9 cellular contexts compared by ENCODE assay signal in genomic region chr7:114931656-114932011, GRCh38. TPM values are rescaled to one million over a fixed set of nuclear protein-coding genes. Genes with fewer than 3 reads are reported as not detected.
A peak's percentile ranks its signal among the peaks of the same experiment; 100 is the strongest.
DNase-seq lines count a peak whose midpoint lies in the region; ATAC-seq and TF ChIP-seq lines count a peak whose summit lies in the region.
"Had no signal": no experiment of that assay in that cellular context is flagged by ENCODE, and none has a peak within 500 bp of the region (broad histone marks: within the 10 kb centered on the region; RNA-seq: fewer than 3 reads in every experiment).

No MANE protein-coding gene starts in this region.

- H4K20me1 ChIP-seq in GM23338 (replicated peaks; ENCODE audit: insufficient read depth), result no peaks in the 10 kb centered on the region

- H3K27ac ChIP-seq in GM23338 (ENCODE audit: low read depth), result no peak overlapping the region
- no peak overlapping the region for H3K27ac ChIP-seq in mesendoderm (ENCODE audit: low read depth, low read length)
- no peak overlapping the region for H3K27ac ChIP-seq in endodermal cell (ENCODE audit: low read depth, low read length)

- peaks cover 12% of the 10 kb centered on the region for H3K4me1 Mint-ChIP-seq in GM23338
- peaks cover 17% of the 10 kb centered on the region for H3K4me1 Mint-ChIP-seq in endothelial cell (ENCODE audit: unreplicated experiment)
- no peaks in the 10 kb centered on the region for H3K4me1 Mint-ChIP-seq in endodermal cell

- no peak overlapping the region for H3K4me2 ChIP-seq in GM23338
- no peak overlapping the region for H3K4me2 ChIP-seq in mesendoderm (ENCODE audit: low read length)

- ATAC-seq in GM18517 (IDR thresholded peaks at IDR 0.05; ENCODE audit: unreplicated experiment) (peak; percentile 74), GM23338 (no peak)

- H3K79me2 ChIP-seq in GM23338 (replicated peaks; ENCODE audit: insufficient read depth) (no peaks in the 10 kb centered on the region), mesendoderm (ENCODE audit: control insufficient read depth, insufficient read depth, low read length) (peaks cover 12% of the 10 kb centered on the region)

- DNase-seq in GM23338 (ENCODE audit: low spot score) (no peak), RPMI8226 (peak; percentile 89), mesendoderm (no peak), endothelial cell (ENCODE audit: low spot score) (no peak), NAMALWA (ENCODE audit: low spot score) (no peak), endodermal cell (no peak), mesenteric fat pad (ENCODE audit: low spot score) (no peak)

- H3K27ac Mint-ChIP-seq in GM23338 (peak overlapping the region; percentile 26), endothelial cell (ENCODE audit: unreplicated experiment) (no peak overlapping the region), endodermal cell (no peak overlapping the region)

- no peak overlapping the region for H3K4me3 ChIP-seq in GM23338
- H3K4me3 ChIP-seq in mesendoderm (ENCODE audit: low read length), result no peak overlapping the region
- H3K4me3 ChIP-seq in endodermal cell (ENCODE audit: low read length), result no peak overlapping the region

- no peak overlapping the region for H4K8ac ChIP-seq in mesendoderm (ENCODE audit: low read depth, low read length)

- H2BK15ac ChIP-seq in mesendoderm (replicated peaks; ENCODE audit: low read depth), result no peak overlapping the region

- H3K18ac ChIP-seq in mesendoderm (ENCODE audit: low read length), result peak overlapping the region; percentile 68

- peaks cover 5% of the 10 kb centered on the region; the same call in 1 of the 2 replicates for H3K9me2 ChIP-seq in GM23338 (ENCODE audit: insufficient read depth)

- H3F3A ChIP-seq in GM23338 (replicated peaks; ENCODE audit: low read depth), result no peaks in the 10 kb centered on the region

- no peaks in the 10 kb centered on the region for H3K9me3 Mint-ChIP-seq in GM23338
- H3K9me3 Mint-ChIP-seq in endothelial cell (ENCODE audit: unreplicated experiment), result no peaks in the 10 kb centered on the region
- no peaks in the 10 kb centered on the region for H3K9me3 Mint-ChIP-seq in endodermal cell
- H3K9me3 Mint-ChIP-seq: nephron had no signal

- H3K4me1 ChIP-seq in GM23338 (ENCODE audit: insufficient read depth) (peaks cover 32% of the 10 kb centered on the region), mesendoderm (ENCODE audit: control insufficient read depth, low read depth, low read length) (peaks cover 11% of the 10 kb centered on the region), endodermal cell (ENCODE audit: control insufficient read depth, insufficient read depth, low read length) (no peaks in the 10 kb centered on the region)

- H3K9ac ChIP-seq in mesendoderm (ENCODE audit: low read length) (no peak overlapping the region), endodermal cell (ENCODE audit: extremely low read depth, low read length, poor library complexity, severe bottlenecking) (no peak overlapping the region)

- no peaks in the 10 kb centered on the region for H3K36me3 Mint-ChIP-seq in GM23338 (ENCODE audit: low read depth)
- no peaks in the 10 kb centered on the region for H3K36me3 Mint-ChIP-seq in endothelial cell (ENCODE audit: low read depth, unreplicated experiment)
- H3K36me3 Mint-ChIP-seq in endodermal cell (ENCODE audit: low read depth), result no peaks in the 10 kb centered on the region

- H3K56ac ChIP-seq in mesendoderm (ENCODE audit: low read length), result peak overlapping the region; percentile 44

- H3K36me3 ChIP-seq in GM23338 (ENCODE audit: insufficient read depth), result no peaks in the 10 kb centered on the region
- no peaks in the 10 kb centered on the region for H3K36me3 ChIP-seq in mesendoderm (ENCODE audit: control insufficient read depth, insufficient read depth, low read length)
- H3K36me3 ChIP-seq in endodermal cell (ENCODE audit: control insufficient read depth, insufficient read depth, low read length), result no peaks in the 10 kb centered on the region

- WGBS in mesendoderm (ENCODE audit: extremely low coverage, insufficient coverage, low lambda C conversion rate), result no CpG with 5 or more reads among the region's 9 CpGs
- 90% methylated on average over 5 to 9 of the region's 9 CpGs for WGBS in endodermal cell (ENCODE audit: insufficient coverage in 1 of 2, insufficient read length in 1 of 2), 2 experiments

- no peaks in the 10 kb centered on the region for H3K9me3 ChIP-seq in endodermal cell (ENCODE audit: control insufficient read depth, low read length)

- no peak overlapping the region for H3K23ac ChIP-seq in mesendoderm (ENCODE audit: low read length)

- no peak overlapping the region for H3K4ac ChIP-seq in mesendoderm (ENCODE audit: low read depth, low read length)

- no peak for TF ChIP-seq CTCF in GM23338 (conservative IDR thresholded peaks at IDR 0.05; ENCODE audit: low read depth in 2 of 2)
- TF ChIP-seq CTCF in endothelial cell (IDR thresholded peaks at IDR 0.05; ENCODE audit: unreplicated experiment), result no peak
- TF ChIP-seq CTCF in endodermal cell (conservative IDR thresholded peaks at IDR 0.05), result no peak

- no peak overlapping the region for H4K5ac ChIP-seq in mesendoderm (ENCODE audit: low read length)

- peak overlapping the region; percentile 11 for H2BK5ac ChIP-seq in mesendoderm (ENCODE audit: low read length)

- H3K27me3 Mint-ChIP-seq in GM23338 (ENCODE audit: insufficient read depth, low read depth, poor library complexity) (no peaks in the 10 kb centered on the region), endothelial cell (ENCODE audit: unreplicated experiment) (no peaks in the 10 kb centered on the region), endodermal cell (ENCODE audit: insufficient read depth) (no peaks in the 10 kb centered on the region)

- H2BK120ac ChIP-seq in mesendoderm (ENCODE audit: low read depth, low read length), result no peak overlapping the region

- no peak overlapping the region for H2AK5ac ChIP-seq in mesendoderm (ENCODE audit: low read length)

- H3K27me3 ChIP-seq in GM23338 (ENCODE audit: insufficient read depth), result no peaks in the 10 kb centered on the region
- H3K27me3 ChIP-seq in mesendoderm (ENCODE audit: insufficient read depth, low read length, poor library complexity), result no peaks in the 10 kb centered on the region
- H3K27me3 ChIP-seq in endodermal cell (ENCODE audit: control insufficient read depth, insufficient read depth, low read length, poor library complexity, severe bottlenecking), result no peaks in the 10 kb centered on the region

- no peak overlapping the region for H2AFZ ChIP-seq in GM23338

- no peaks in the 10 kb centered on the region for H3K79me1 ChIP-seq in mesendoderm (ENCODE audit: low read length)

- H3K4me3 Mint-ChIP-seq in GM23338, result no peak overlapping the region
- H3K4me3 Mint-ChIP-seq in endothelial cell (ENCODE audit: unreplicated experiment), result no peak overlapping the region
- H3K4me3 Mint-ChIP-seq in endodermal cell, result no peak overlapping the region
- H3K4me3 Mint-ChIP-seq: nephron had no signal

TF ChIP-seq in GM23338, 12 proteins besides CTCF, POLR2A, EP300 and RAD21 (continues in another document):
- TF ChIP-seq NANOG (IDR thresholded peaks at IDR 0.05; ENCODE audit: borderline replicate concordance), result no peak
- TF ChIP-seq POLR2AphosphoS5 (IDR thresholded peaks at IDR 0.05; ENCODE audit: low read depth), result no peak

RNA-seq across cellular contexts. Expression of gene MDFIC, which starts 9.7 kb away (rescaled TPM):
- 5.2 and 9.8 TPM in 2 replicates for total RNA-seq in GM23338 (2014; rRNA removed; shearing (Covaris generic))
- 3.0 and 4.2 TPM in 2 replicates for polyA plus RNA-seq in GM23338 (2016; fragmentation: Nextera tagmentation; extraction: Ambion mirVana)
- 15.2 TPM for polyA plus RNA-seq in mesendoderm (2013, experiment 1 of 2)
- 15.7 TPM for polyA plus RNA-seq in mesendoderm (2013, experiment 2 of 2)
- 22.3 TPM for total RNA-seq in endothelial cell (ENCODE audit: unreplicated experiment)
- total RNA-seq in endodermal cell, result 10 to 100 TPM in 1 of 2 donors, 1 to 10 TPM in 1; 7.4 to 15.1 TPM
- 22.1 TPM for polyA plus RNA-seq in endodermal cell (2013, experiment 1 of 2)
- 18.5 TPM for polyA plus RNA-seq in endodermal cell (2013, experiment 2 of 2)
- 125 TPM for total RNA-seq in mesenteric fat pad
